ENCODE assay signal across 1 cellular context in the genomic region with DNA sequence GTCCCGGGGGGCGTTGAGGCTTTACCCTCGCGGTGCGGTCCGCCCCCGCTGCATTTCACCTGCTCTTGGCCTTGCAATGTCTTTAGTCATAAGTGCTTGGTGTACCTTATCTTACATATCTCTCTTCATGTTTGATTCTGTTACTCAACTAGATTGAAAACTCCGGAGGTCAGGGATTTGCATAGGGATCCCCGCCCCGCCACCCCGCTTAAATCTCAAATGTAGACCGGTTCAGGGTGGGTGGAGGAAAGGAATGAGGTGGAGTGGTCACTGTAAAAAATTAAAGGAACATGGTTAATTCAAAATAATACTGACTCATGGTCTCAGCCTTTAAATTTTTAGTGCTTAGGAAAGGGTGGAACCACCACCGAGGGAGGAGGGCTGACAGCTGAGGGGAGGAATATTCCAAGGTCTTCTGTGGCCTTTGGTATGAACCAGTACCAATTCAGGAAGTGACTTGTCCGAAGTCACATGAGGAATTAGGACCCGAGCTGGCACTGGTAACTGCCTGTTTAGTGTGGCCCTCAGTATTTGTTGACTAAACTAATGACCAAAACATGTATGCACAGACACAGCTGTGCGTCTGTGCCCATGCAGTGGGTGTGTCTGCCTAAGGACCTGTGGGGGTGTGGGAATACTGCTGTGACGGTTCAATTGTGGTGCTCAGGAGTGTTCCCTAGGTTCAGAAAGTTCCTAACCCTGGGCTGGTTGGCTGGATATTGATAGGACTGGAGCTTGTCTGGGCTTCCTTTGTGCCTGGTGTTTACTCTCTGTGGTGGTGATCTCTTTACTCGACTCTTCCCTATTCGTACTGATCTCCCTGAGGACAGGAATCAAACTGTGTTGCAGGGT.
TF ChIP-seq lines count a peak whose summit lies in the region.

No MANE protein-coding gene starts in this region.

TF ChIP-seq in K562, 482 proteins besides CTCF, POLR2A, EP300 and RAD21 (continued from another document):
- TF ChIP-seq, protein P1, sequence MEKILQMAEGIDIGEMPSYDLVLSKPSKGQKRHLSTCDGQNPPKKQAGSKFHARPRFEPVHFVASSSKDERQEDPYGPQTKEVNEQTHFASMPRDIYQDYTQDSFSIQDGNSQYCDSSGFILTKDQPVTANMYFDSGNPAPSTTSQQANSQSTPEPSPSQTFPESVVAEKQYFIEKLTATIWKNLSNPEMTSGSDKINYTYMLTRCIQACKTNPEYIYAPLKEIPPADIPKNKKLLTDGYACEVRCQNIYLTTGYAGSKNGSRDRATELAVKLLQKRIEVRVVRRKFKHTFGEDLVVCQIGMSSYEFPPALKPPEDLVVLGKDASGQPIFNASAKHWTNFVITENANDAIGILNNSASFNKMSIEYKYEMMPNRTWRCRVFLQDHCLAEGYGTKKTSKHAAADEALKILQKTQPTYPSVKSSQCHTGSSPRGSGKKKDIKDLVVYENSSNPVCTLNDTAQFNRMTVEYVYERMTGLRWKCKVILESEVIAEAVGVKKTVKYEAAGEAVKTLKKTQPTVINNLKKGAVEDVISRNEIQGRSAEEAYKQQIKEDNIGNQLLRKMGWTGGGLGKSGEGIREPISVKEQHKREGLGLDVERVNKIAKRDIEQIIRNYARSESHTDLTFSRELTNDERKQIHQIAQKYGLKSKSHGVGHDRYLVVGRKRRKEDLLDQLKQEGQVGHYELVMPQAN (IDR thresholded peaks at IDR 0.05; ENCODE audit: borderline replicate concordance): peak; percentile 78
